Comparison of ENCODE assay signal across 29 cellular contexts in the genomic region with DNA sequence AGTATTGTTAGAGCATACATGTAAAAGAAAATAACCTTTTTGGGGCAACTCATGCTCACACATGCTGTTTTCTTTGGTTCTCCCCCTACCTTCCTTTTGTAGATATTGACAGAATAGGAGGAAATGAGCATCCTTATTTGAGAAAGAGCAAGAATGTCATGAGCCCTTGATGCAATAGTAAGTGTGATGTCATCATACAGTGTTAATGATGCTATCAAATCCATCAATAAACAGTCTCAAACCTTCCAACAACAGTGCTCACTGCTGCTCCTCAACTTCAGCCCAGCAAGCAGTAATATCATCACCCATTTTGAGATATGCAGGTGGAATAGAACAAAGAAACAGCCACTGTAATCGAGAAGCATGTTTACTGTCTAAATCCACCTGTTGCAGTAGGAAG.
"Had no signal": no experiment of that assay in that cellular context is flagged by ENCODE, and none has a peak within 500 bp of the region (broad histone marks: within the 10 kb centered on the region; RNA-seq: fewer than 3 reads in every experiment).

No MANE protein-coding gene starts in this region.

- DNase-seq: dermis blood vessel endothelial cell; effector memory CD4-positive, alpha-beta T cell; foreskin keratinocyte; heart left ventricle; kidney; mesenchymal stem cell; mucosa of descending colon; naive thymus-derived CD8-positive, alpha-beta T cell; nephron progenitor cell; occipital lobe; ovary; posterior cingulate gyrus; psoas muscle; right cardiac atrium; stimulated activated CD4-positive, alpha-beta T cell treated with anti-CD3 and anti-CD28 coated beads, Interleukin-15, amount 100 ng/mL, for 24 hours; stimulated activated CD4-positive, alpha-beta T cell treated with anti-CD3 and anti-CD28 coated beads, Interleukin-2, amount 100 ng/mL, for 48 hours; stimulated activated naive B cell treated with anti-CD40 and anti-IgM and Interleukin-4, amounts not matched to agents 10 μg/mL and 1 μg/mL and 100 μg/mL, for 72 hours; upper lobe of left lung had no signal

- H3K27ac Mint-ChIP-seq: mesothelial cell of epicardium; naive thymus-derived CD8-positive, alpha-beta T cell; nephron progenitor cell; stimulated activated naive B cell treated with anti-CD40 and anti-IgM and Interleukin-4, amounts not matched to agents 10 μg/mL and 1 μg/mL and 100 μg/mL, for 72 hours; stimulated activated naive CD8-positive, alpha-beta T cell treated with anti-CD3 and anti-CD28 coated beads, Interleukin-15, Interleukin-2, amounts not matched to agents 100 ng/mL and 50 ng/mL, for 24 hours had no signal

- H3K9me3 Mint-ChIP-seq: mesothelial cell of epicardium; naive thymus-derived CD8-positive, alpha-beta T cell; nephron progenitor cell; stimulated activated naive B cell treated with anti-CD40 and anti-IgM and Interleukin-4, amounts not matched to agents 10 μg/mL and 1 μg/mL and 100 μg/mL, for 72 hours; stimulated activated naive CD8-positive, alpha-beta T cell treated with anti-CD3 and anti-CD28 coated beads, Interleukin-15, Interleukin-2, amounts not matched to agents 100 ng/mL and 50 ng/mL, for 24 hours had no signal

- H3K79me2 ChIP-seq: hepatocyte had no signal

- H3K36me3 ChIP-seq: heart left ventricle, ovary, thoracic aorta, tibial nerve, upper lobe of left lung had no signal

- H3K36me3 Mint-ChIP-seq: mesothelial cell of epicardium; naive thymus-derived CD8-positive, alpha-beta T cell; stimulated activated naive B cell treated with anti-CD40 and anti-IgM and Interleukin-4, amounts not matched to agents 10 μg/mL and 1 μg/mL and 100 μg/mL, for 72 hours had no signal

- H2AFZ ChIP-seq: hepatocyte had no signal

- H3K4me3 ChIP-seq: coronary artery, esophagus muscularis mucosa, gastroesophageal sphincter, heart left ventricle, hepatocyte, lung, mucosa of descending colon, ovary, psoas muscle, skin epidermis, thoracic aorta, tibial nerve, upper lobe of left lung had no signal

- H3K4me1 ChIP-seq: esophagus muscularis mucosa, foreskin keratinocyte, gastroesophageal sphincter, psoas muscle, tibial nerve, upper lobe of left lung had no signal

- H3K4me2 ChIP-seq: hepatocyte had no signal

- H3K4me1 Mint-ChIP-seq: naive thymus-derived CD8-positive, alpha-beta T cell; nephron progenitor cell; stimulated activated naive B cell treated with anti-CD40 and anti-IgM and Interleukin-4, amounts not matched to agents 10 μg/mL and 1 μg/mL and 100 μg/mL, for 72 hours had no signal

- H3K27me3 ChIP-seq: esophagus muscularis mucosa, foreskin keratinocyte, gastroesophageal sphincter, heart left ventricle, hepatocyte, ovary, tibial nerve, upper lobe of left lung had no signal

- H3K9me3 ChIP-seq: esophagus muscularis mucosa, gastroesophageal sphincter, heart left ventricle, mucosa of descending colon, ovary, psoas muscle, thoracic aorta, tibial nerve, upper lobe of left lung had no signal

- ATAC-seq: foreskin keratinocyte; gastroesophageal sphincter; heart left ventricle; left lobe of liver; mucosa of descending colon; naive thymus-derived CD8-positive, alpha-beta T cell; psoas muscle; right cardiac atrium; stimulated activated naive B cell treated with anti-CD40 and anti-IgM and Interleukin-4, amounts not matched to agents 10 μg/mL and 1 μg/mL and 100 μg/mL, for 72 hours had no signal

- H3K4me3 Mint-ChIP-seq: mesothelial cell of epicardium; naive thymus-derived CD8-positive, alpha-beta T cell; nephron progenitor cell; stimulated activated naive B cell treated with anti-CD40 and anti-IgM and Interleukin-4, amounts not matched to agents 10 μg/mL and 1 μg/mL and 100 μg/mL, for 72 hours; stimulated activated naive CD8-positive, alpha-beta T cell treated with anti-CD3 and anti-CD28 coated beads, Interleukin-15, Interleukin-2, amounts not matched to agents 100 ng/mL and 50 ng/mL, for 24 hours had no signal

- H3K27ac ChIP-seq: coronary artery, esophagus muscularis mucosa, foreskin keratinocyte, gastroesophageal sphincter, hepatocyte, ovary, psoas muscle, skin epidermis, thoracic aorta, tibial nerve, upper lobe of left lung had no signal
